Comparison of ENCODE assay signal across 8 cellular contexts in the genomic region with DNA sequence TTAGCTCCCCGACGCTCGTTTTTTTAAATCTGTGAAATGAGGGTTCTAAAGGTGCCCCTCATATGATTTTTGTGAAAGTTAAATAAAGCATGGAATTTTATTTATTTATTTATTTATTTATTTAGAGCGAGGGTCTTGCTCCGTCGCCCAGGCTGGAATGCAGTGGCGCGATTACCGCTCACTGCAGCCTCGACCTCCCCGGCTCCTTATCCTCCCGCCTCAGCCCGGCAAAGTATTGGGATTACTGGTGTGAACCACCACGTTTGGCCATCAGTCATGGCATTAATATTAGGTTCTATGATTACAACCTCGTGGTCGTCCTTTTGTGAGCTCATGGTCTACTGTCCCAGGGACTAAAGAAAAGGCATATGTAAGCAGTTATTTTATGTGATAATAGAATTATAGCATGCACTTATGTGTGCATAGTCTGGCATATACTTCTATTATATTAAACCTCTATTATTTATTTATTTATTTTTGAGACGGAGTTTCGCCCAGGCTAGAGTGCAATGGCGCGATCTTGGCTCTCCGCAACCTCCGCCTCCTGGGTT. TPM values are rescaled to one million over a fixed set of nuclear protein-coding genes. Genes with fewer than 3 reads are reported as not detected.
DNase-seq lines count a peak whose midpoint lies in the region; ATAC-seq, FAIRE-seq and TF ChIP-seq lines count a peak whose summit lies in the region.

No MANE protein-coding gene starts in this region.

- peak overlapping the region; percentile 91 for H3K4me3 ChIP-seq in cardiac muscle cell
- peak overlapping the region in 1 of 4 donors; percentile 76 for H3K4me3 ChIP-seq in adrenal gland
- peak overlapping the region; percentile 96 for H3K4me3 ChIP-seq in lower lobe of right lung

- FAIRE-seq in GM12891 (lab: Jason Lieb, UNC), result no peak

- no peaks in the 10 kb centered on the region for H3K9me3 Mint-ChIP-seq in type B pancreatic cell

- no peak for TF ChIP-seq POLR2A in adrenal gland (IDR thresholded peaks at IDR 0.05)
- TF ChIP-seq POLR2A in GM12891 (IDR thresholded peaks at IDR 0.05; ENCODE audit: low read depth, low read length), result no peak

- H3K27ac ChIP-seq in cardiac muscle cell (no peak overlapping the region), adrenal gland (peak overlapping the region in 4 of 5 donors; percentile 93 to 99 (median 96)), lower lobe of right lung (peak overlapping the region; percentile 97)

- no peak for TF ChIP-seq CTCF in cardiac muscle cell (IDR thresholded peaks at IDR 0.05; ENCODE audit: low read depth, low read length)
- TF ChIP-seq CTCF in adrenal gland (IDR thresholded peaks at IDR 0.05), result no peak
- no peak for TF ChIP-seq CTCF in lower lobe of right lung (IDR thresholded peaks at IDR 0.05)
- TF ChIP-seq CTCF in type B pancreatic cell (conservative IDR thresholded peaks at IDR 0.05), result no peak

- peaks cover 6% of the 10 kb centered on the region for H3K4me1 ChIP-seq in cardiac muscle cell (ENCODE audit: low read depth)
- H3K4me1 ChIP-seq in adrenal gland (replicated peaks in 1 of 2), result peaks cover 11 to 17% of the 10 kb centered on the region in 2 donors
- H3K4me1 ChIP-seq in lower lobe of right lung, result peaks cover 26% of the 10 kb centered on the region

- intact Hi-C loops in Right ventricle myocardium inferior (cut with DNase I), result loop anchor here (5.0 kb wide), 1 partner anchor 122 kb away; the partner anchor contains the start of gene AXIN1
- intact Hi-C loops in adrenal gland (cut with DNase I), result loop anchor here (10.0 kb wide), 1 partner anchor 125 kb away; the partner anchor contains the start of gene AXIN1 (in 2 of the 2)
- intact Hi-C loops in lower lobe of right lung (cut with DNase I), result no loop called here

- peaks cover 25% of the 10 kb centered on the region for H3K36me3 ChIP-seq in cardiac muscle cell
- peaks cover 0 to 24% of the 10 kb centered on the region in 2 donors for H3K36me3 ChIP-seq in adrenal gland (replicated peaks in 1 of 2)
- H3K36me3 ChIP-seq in lower lobe of right lung, result peaks cover 33% of the 10 kb centered on the region

- H3K27ac Mint-ChIP-seq in type B pancreatic cell, result peak overlapping the region; percentile 90

- H3K27me3 Mint-ChIP-seq in type B pancreatic cell, result no peaks in the 10 kb centered on the region

- WGBS in adrenal gland, 4 donors, result 77 to 81% (median 78%) methylated on average over 22 of the region's 22 CpGs

- H3K4me1 Mint-ChIP-seq in type B pancreatic cell (ENCODE audit: unreplicated experiment), result peaks cover 16% of the 10 kb centered on the region

- ATAC-seq in Right ventricle myocardium inferior (no peak), lower lobe of right lung (no peak)

- peak overlapping the region; percentile 97 for H3K4me3 Mint-ChIP-seq in type B pancreatic cell

- H3K36me3 Mint-ChIP-seq in type B pancreatic cell, result peaks cover 19% of the 10 kb centered on the region

- H3K9me3 ChIP-seq in cardiac muscle cell (ENCODE audit: low read depth) (no peaks in the 10 kb centered on the region), adrenal gland (replicated peaks in 1 of 3) (no peaks in the 10 kb centered on the region), lower lobe of right lung (no peaks in the 10 kb centered on the region)

- DNase-seq in cardiac muscle cell (ENCODE audit: low read depth in 1 of 2, low spot score in 1 of 2) (no peak), Right ventricle myocardium inferior (ENCODE audit: missing footprints) (no peak), adrenal gland (no peak), lower lobe of right lung (no peak), type B pancreatic cell (ENCODE audit: extremely low spot score, unreplicated experiment) (no peak), SIG-M5 (lab: John Stamatoyannopoulos, UW) (no peak), GM12891 (ENCODE audit: insufficient read length, low spot score) (no peak)
- DNase-seq in stimulated activated CD4-positive, alpha-beta T cell treated with anti-CD3 and anti-CD28 coated beads, Interleukin-1b, Interleukin-23, amount 100 ng/mL, for 48 hours, result no peak

- no peaks in the 10 kb centered on the region for H3K27me3 ChIP-seq in cardiac muscle cell
- H3K27me3 ChIP-seq in adrenal gland, result no peaks in the 10 kb centered on the region
- no peaks in the 10 kb centered on the region for H3K27me3 ChIP-seq in lower lobe of right lung (ENCODE audit: low read depth)

TF ChIP-seq in GM12891, 5 proteins besides CTCF, POLR2A, EP300 and RAD21:
- TF ChIP-seq POU2F2 (IDR thresholded peaks at IDR 0.05; ENCODE audit: low read depth, low read length) (no peak), TAF1 (IDR thresholded peaks at IDR 0.05; ENCODE audit: low read depth, low read length) (no peak), PAX5 (IDR thresholded peaks at IDR 0.05; ENCODE audit: insufficient read depth, low read length, severe bottlenecking) (no peak)

RNA-seq across cellular contexts. Expression of gene LUC7L, which starts 0.6 kb away (rescaled TPM):
- total RNA-seq in cardiac muscle cell (94.5 and 158 TPM in 2 replicates), Right ventricle myocardium inferior (23.5 TPM), adrenal gland (100 to 1,000 TPM in 1 of 8 donors, 10 to 100 TPM in 7; 19.7 to 102 (median 66.0) TPM), lower lobe of right lung (70.9 TPM), type B pancreatic cell (ENCODE audit: low replicate concordance) (95.3 and 154 TPM in 2 replicates)
- polyA plus RNA-seq in cardiac muscle cell (91.0 and 105 TPM in 2 replicates), adrenal gland (100 to 1,000 TPM in 2 of 3 donors, 10 to 100 TPM in 1; 29.0 to 700 (median 372) TPM)
- 36.3 TPM for polyA plus RNA-seq in GM12891 (2012; ENCODE audit: low read depth, missing spikeins)

RNA-seq across cellular contexts. Expression of gene FAM234A, which starts 4.8 kb away (rescaled TPM):
- total RNA-seq in cardiac muscle cell (128 and 136 TPM in 2 replicates), Right ventricle myocardium inferior (144 TPM), adrenal gland (100 to 1,000 TPM in 4 of 8 donors, 10 to 100 TPM in 4; 70.4 to 207 (median 109) TPM), lower lobe of right lung (51.7 TPM), type B pancreatic cell (ENCODE audit: low replicate concordance) (125 and 143 TPM in 2 replicates)
- polyA plus RNA-seq in cardiac muscle cell (160 and 164 TPM in 2 replicates), adrenal gland (10 to 100 TPM; 60.2 to 91.5 (median 68.2) TPM)
- polyA plus RNA-seq in GM12891 (2012; ENCODE audit: low read depth, missing spikeins), result 34.1 TPM

RNA-seq across cellular contexts. Expression of gene RGS11, which starts 45.9 kb away (rescaled TPM):
- total RNA-seq in cardiac muscle cell, result 6.6 and 14.8 TPM in 2 replicates
- polyA plus RNA-seq in cardiac muscle cell, result 12.0 and 17.0 TPM in 2 replicates
- 15.4 TPM for total RNA-seq in Right ventricle myocardium inferior
- 10 to 100 TPM in 1 of 8 donors, 1 to 10 TPM in 7; 2.1 to 51.1 (median 6.1) TPM for total RNA-seq in adrenal gland
- polyA plus RNA-seq in adrenal gland, result 10 to 100 TPM in 2 of 3 donors, 1 to 10 TPM in 1; 1.4 to 98.6 (median 34.9) TPM
- total RNA-seq in lower lobe of right lung, result 8.2 TPM
- total RNA-seq in type B pancreatic cell (ENCODE audit: low replicate concordance), result 6.6 and 8.8 TPM in 2 replicates
- polyA plus RNA-seq in GM12891 (2012; ENCODE audit: low read depth, missing spikeins), result 0.12 TPM

RNA-seq across cellular contexts. Expression of gene HBQ1, which starts 49.5 kb away (rescaled TPM):
- total RNA-seq in cardiac muscle cell (2.0 and 3.7 TPM in 2 replicates), Right ventricle myocardium inferior (not detected), adrenal gland (1 to 10 TPM in 1 of 8 donors, not detected in 7; 1.9 TPM), lower lobe of right lung (not detected), type B pancreatic cell (ENCODE audit: low replicate concordance) (1.1 and 1.5 TPM in 2 replicates)
- polyA plus RNA-seq in cardiac muscle cell (0.76 and 4.0 TPM in 2 replicates), adrenal gland (under 1 TPM in 1 of 3 donors, not detected in 2; 0.44 TPM)
- polyA plus RNA-seq in GM12891 (2012; ENCODE audit: low read depth, missing spikeins), result 0.65 TPM

RNA-seq across cellular contexts. Expression of gene ARHGDIG, which starts 50.6 kb away (rescaled TPM):
- total RNA-seq in cardiac muscle cell, result 5.8 and 6.5 TPM in 2 replicates
- 3.1 and 9.6 TPM in 2 replicates for polyA plus RNA-seq in cardiac muscle cell
- total RNA-seq in Right ventricle myocardium inferior, result 9.3 TPM
- total RNA-seq in adrenal gland, result 1 to 10 TPM in 1 of 8 donors, under 1 TPM in 4, not detected in 3; 0.23 to 1.6 (median 0.41) TPM
- 1 to 10 TPM in 2 of 3 donors, under 1 TPM in 1; 0.40 to 3.5 (median 1.3) TPM for polyA plus RNA-seq in adrenal gland
- total RNA-seq in lower lobe of right lung, result not detected
- 2.5 and 5.0 TPM in 2 replicates for total RNA-seq in type B pancreatic cell (ENCODE audit: low replicate concordance)
- polyA plus RNA-seq in GM12891 (2012; ENCODE audit: low read depth, missing spikeins), result 0.56 TPM
